Comparison of ENCODE assay signal across 8 cellular contexts in the genomic region with DNA sequence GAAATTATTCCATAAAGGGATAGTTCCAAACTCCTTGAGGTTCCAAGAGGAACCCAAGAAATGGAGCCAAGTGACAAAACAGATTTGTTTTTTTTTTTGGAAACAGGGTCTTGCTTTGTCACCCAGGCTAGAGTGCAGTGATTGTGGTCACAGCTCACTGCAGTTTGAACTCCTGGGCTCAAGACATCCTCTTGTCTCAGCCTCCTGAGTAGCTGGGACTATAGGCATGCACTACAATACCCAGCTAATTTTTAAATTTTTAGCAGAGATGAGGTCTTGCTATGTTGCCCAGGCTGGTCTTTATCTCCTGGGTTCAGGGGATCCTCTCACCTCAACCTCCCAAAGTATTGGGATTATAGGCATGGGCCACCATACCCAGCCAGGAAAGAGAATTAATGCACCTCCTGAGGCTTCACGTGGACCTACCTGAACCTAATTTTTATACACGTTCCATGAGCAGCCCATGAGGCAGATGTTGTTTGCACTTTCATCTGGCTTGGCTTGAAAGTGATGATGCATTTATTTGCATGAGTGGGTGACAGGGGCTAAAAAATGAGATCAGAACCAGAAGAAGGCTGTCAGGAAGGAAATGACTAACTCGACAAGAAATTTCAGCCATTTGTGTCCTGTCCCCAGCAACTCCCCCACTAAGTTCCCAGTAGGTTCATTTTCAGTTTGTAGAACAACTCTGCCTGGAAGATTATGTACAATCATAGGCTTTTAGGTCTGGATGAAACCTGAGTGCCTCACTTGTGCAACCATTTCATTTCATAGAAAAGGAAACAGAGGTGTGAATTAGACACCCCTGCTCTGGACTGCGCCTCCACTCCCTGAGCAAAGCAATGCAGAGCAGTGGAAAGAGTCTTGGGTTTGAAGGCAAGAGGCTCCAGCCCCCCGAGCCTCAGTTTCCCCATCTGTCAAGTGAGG. TPM values are rescaled to one million over a fixed set of nuclear protein-coding genes. Genes with fewer than 3 reads are reported as not detected.
DNase-seq lines count a peak whose midpoint lies in the region; ATAC-seq and TF ChIP-seq lines count a peak whose summit lies in the region.

No MANE protein-coding gene starts in this region.

- no peak overlapping the region for H3K27ac Mint-ChIP-seq in glutamatergic neuron (ENCODE audit: unreplicated experiment)

- H3K4me1 Mint-ChIP-seq in glutamatergic neuron (ENCODE audit: low read depth, unreplicated experiment), result peaks cover 13% of the 10 kb centered on the region

- no peak for TF ChIP-seq CTCF in glutamatergic neuron (IDR thresholded peaks at IDR 0.05; ENCODE audit: partially characterized antibody, unreplicated experiment)
- no peak for TF ChIP-seq CTCF in ovary (IDR thresholded peaks at IDR 0.05)

- no peak for TF ChIP-seq EP300 in ovary (IDR thresholded peaks at IDR 0.05)

- TF ChIP-seq POLR2A in ovary (IDR thresholded peaks at IDR 0.05), result no peak

- H3K4me1 ChIP-seq in ovary (ENCODE audit: insufficient read depth), result no peaks in the 10 kb centered on the region

- H3K36me3 Mint-ChIP-seq in glutamatergic neuron (ENCODE audit: unreplicated experiment), result no peaks in the 10 kb centered on the region

- DNase-seq in AML-193 (lab: John Stamatoyannopoulos, UW) (peak; percentile 35 to 42), SW 1271 (lab: John Stamatoyannopoulos, UW) (peak; percentile 65 to 88), glomerular visceral epithelial cell (ENCODE audit: extremely low spot score) (peak; percentile 48), glutamatergic neuron (no peak), NCI-H146 treated with DMSO at 0.1 percent for 48 hours (lab: John Stamatoyannopoulos, UW; ENCODE audit: unreplicated experiment) (no peak), ovary (no peak)

- H3K27me3 Mint-ChIP-seq in glutamatergic neuron (ENCODE audit: unreplicated experiment), result peaks cover under 1% of the 10 kb centered on the region

- H3K36me3 ChIP-seq in ovary, result no peaks in the 10 kb centered on the region

- 54 to 60% (median 58%) methylated on average over 5 of the region's 5 CpGs for WGBS in ovary, 3 donors

- intact Hi-C loops in ovary (cut with DNase I), result no loop called here

- peaks cover 1% of the 10 kb centered on the region for H3K9me3 Mint-ChIP-seq in glutamatergic neuron (ENCODE audit: unreplicated experiment)

- H3K9me3 ChIP-seq in ovary, result no peaks in the 10 kb centered on the region

- no peak overlapping the region for H3K4me3 ChIP-seq in ovary

- H3K27me3 ChIP-seq in ovary, result no peaks in the 10 kb centered on the region

- peak; percentile 83 for ATAC-seq in GM18870 (IDR thresholded peaks at IDR 0.05; ENCODE audit: unreplicated experiment)
- ATAC-seq in HG03060 (IDR thresholded peaks at IDR 0.05; ENCODE audit: low read depth, unreplicated experiment), result peak; percentile 70

- no peak overlapping the region for H3K4me3 Mint-ChIP-seq in glutamatergic neuron (ENCODE audit: unreplicated experiment)

- H3K27ac ChIP-seq in ovary, result no peak overlapping the region

RNA-seq across cellular contexts. Expression of a gene that starts 10.3 kb away (rescaled TPM):
- total RNA-seq in glutamatergic neuron (ENCODE audit: unreplicated experiment), result 1.0 TPM
- 1 to 10 TPM; 1.8 to 7.1 (median 3.6) TPM for total RNA-seq in ovary
- polyA plus RNA-seq in ovary, result 10 to 100 TPM in 1 of 2 donors, 1 to 10 TPM in 1; 2.3 to 24.1 TPM

Comparison
In these comparisons a context has a peak if more than half of its experiments do, and no peak if none do; other contexts are left out.
1. DNase-seq: peak in AML-193 (2 of 2), SW 1271 (2 of 2) and glomerular visceral epithelial cell (single experiment); none in glutamatergic neuron (single experiment), NCI-H146 treated with DMSO at 0.1 percent for 48 hours (single experiment) and ovary (0 of 5).